Comparison of ENCODE assay signal across 1 cellular context in genomic region chr6:111951439-111952140, GRCh38.
TF ChIP-seq lines count a peak whose summit lies in the region.

No MANE protein-coding gene starts in this region.

TF ChIP-seq in GM23338, 12 proteins besides CTCF, POLR2A, EP300 and RAD21:
- no peak for TF ChIP-seq ZNF462 (CRISPR knock-in tag; IDR thresholded peaks at IDR 0.05)
- no peak for TF ChIP-seq EZH2 (IDR thresholded peaks at IDR 0.05; ENCODE audit: low read depth, unreplicated experiment)
- TF ChIP-seq STAT1 (IDR thresholded peaks at IDR 0.05; ENCODE audit: unreplicated experiment), result no peak
- no peak for TF ChIP-seq ETS1 (IDR thresholded peaks at IDR 0.05)
- TF ChIP-seq CREB1 (CRISPR knock-in tag; IDR thresholded peaks at IDR 0.05; ENCODE audit: low read depth), result no peak
- TF ChIP-seq EZH2phosphoT487 (IDR thresholded peaks at IDR 0.05; ENCODE audit: unreplicated experiment), result no peak
- no peak for TF ChIP-seq POLR2AphosphoS5 (IDR thresholded peaks at IDR 0.05; ENCODE audit: low read depth)
- no peak for TF ChIP-seq ZNF331 (CRISPR knock-in tag; IDR thresholded peaks at IDR 0.05; ENCODE audit: low read depth)
- TF ChIP-seq JUNB (IDR thresholded peaks at IDR 0.05; ENCODE audit: unreplicated experiment), result no peak
- TF ChIP-seq ZNF114 (CRISPR knock-in tag; IDR thresholded peaks at IDR 0.05), result no peak
